8 cellular contexts compared by ENCODE assay signal in the genomic region with DNA sequence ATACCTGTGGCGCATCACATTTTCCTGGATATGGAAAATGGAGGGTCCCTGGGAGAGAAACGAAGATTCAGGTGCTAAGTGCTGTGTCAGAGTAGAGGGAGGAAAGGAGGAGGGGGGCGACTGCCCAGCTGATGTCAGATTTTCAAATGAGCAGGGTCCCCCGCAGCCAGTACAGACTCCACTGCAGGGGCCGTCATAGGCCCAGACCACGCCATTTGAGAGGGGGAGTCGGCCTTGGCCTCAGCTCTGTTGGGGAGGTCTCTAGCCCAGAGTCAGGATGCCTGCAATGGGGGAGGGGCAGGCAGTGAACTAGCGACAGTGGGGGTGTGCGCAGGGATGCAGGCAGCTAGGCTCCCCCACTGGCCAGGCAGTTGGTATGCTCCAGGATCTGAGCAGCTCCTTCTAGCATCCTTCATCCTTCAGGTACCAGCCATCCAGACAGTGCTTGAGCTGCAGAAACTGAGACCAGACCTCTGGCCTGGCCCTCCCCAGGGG. TPM values are rescaled to one million over a fixed set of nuclear protein-coding genes. Genes with fewer than 3 reads are reported as not detected.
DNase-seq lines count a peak whose midpoint lies in the region; ATAC-seq and TF ChIP-seq lines count a peak whose summit lies in the region.

A gene (minus strand): TSS at position 148 of the 495 bp plus-strand sequence. CDS start 229 bp downstream, outside the sequence.
A gene (plus strand): TSS at position 400 of the 495 bp plus-strand sequence. CDS start 620 bp downstream, outside the sequence.

- TF ChIP-seq POLR2A in gastroesophageal sphincter (IDR thresholded peaks at IDR 0.05): no peak

- DNase-seq in T-helper 1 cell (no peak), pons (ENCODE audit: low spot score) (peak; percentile 62), cortex of kidney (lab: John Stamatoyannopoulos, UW) (no peak), germinal center (ENCODE audit: low spot score) (no peak)
- DNase-seq in activated effector memory CD4-positive, alpha-beta T cell treated with anti-CD3 and anti-CD28 coated beads, Interleukin-2, amount 50 U/mL, for 16 hours: no peak

- ATAC-seq in gastroesophageal sphincter: no peak

- H3K4me3 Mint-ChIP-seq in T-helper 1 cell treated with Interleukin-12 subunit alpha and Interleukin-12 subunit beta and Interleukin-4 antibody, amounts not matched to agents 30 μg/mL and 1 μg/mL, for 36 hours: peak within 1 kb of the TSS; percentile 94

- peaks cover 21% of the 10 kb centered on the region for H3K36me3 Mint-ChIP-seq in T-helper 1 cell treated with Interleukin-12 subunit alpha and Interleukin-12 subunit beta and Interleukin-4 antibody, amounts not matched to agents 30 μg/mL and 1 μg/mL, for 36 hours (ENCODE audit: low read depth)

- peaks cover 50% of the 10 kb centered on the region for H3K4me1 Mint-ChIP-seq in T-helper 1 cell treated with Interleukin-12 subunit alpha and Interleukin-12 subunit beta and Interleukin-4 antibody, amounts not matched to agents 30 μg/mL and 1 μg/mL, for 36 hours (ENCODE audit: low read depth)

- peak within 1 kb of the TSS; percentile 34 to 95 (median 94) for H3K27ac ChIP-seq in gastroesophageal sphincter

- TF ChIP-seq CTCF in WI38 (IDR thresholded peaks at IDR 0.05; ENCODE audit: low read depth, low read length) (no peak), gastroesophageal sphincter (IDR thresholded peaks at IDR 0.05) (no peak)

- H3K27me3 ChIP-seq in gastroesophageal sphincter: no peaks in the 10 kb centered on the region

- H3K27ac Mint-ChIP-seq in T-helper 1 cell treated with Interleukin-12 subunit alpha and Interleukin-12 subunit beta and Interleukin-4 antibody, amounts not matched to agents 30 μg/mL and 1 μg/mL, for 36 hours: peak within 1 kb of the TSS; percentile 98

- no peaks in the 10 kb centered on the region for H3K9me3 ChIP-seq in gastroesophageal sphincter

- H3K9me3 Mint-ChIP-seq in T-helper 1 cell treated with Interleukin-12 subunit alpha and Interleukin-12 subunit beta and Interleukin-4 antibody, amounts not matched to agents 30 μg/mL and 1 μg/mL, for 36 hours: no peaks in the 10 kb centered on the region

- peaks cover 0 to 27% of the 10 kb centered on the region in 2 donors for H3K36me3 ChIP-seq in gastroesophageal sphincter

- WGBS in gastroesophageal sphincter (ENCODE audit: low coverage in 1 of 2), 2 donors: 100% methylated on average over 1 of the region's 9 CpGs

- H3K4me3 ChIP-seq in WI38 (ENCODE audit: low read depth, low read length): peak within 1 kb of the TSS; percentile 73
- peak within 1 kb of the TSS; percentile 27 to 68 for H3K4me3 ChIP-seq in gastroesophageal sphincter

- peaks cover 0 to 50% (median 29%) of the 10 kb centered on the region in 3 donors for H3K4me1 ChIP-seq in gastroesophageal sphincter

- no peak for TF ChIP-seq EP300 in gastroesophageal sphincter (IDR thresholded peaks at IDR 0.05)

- no peaks in the 10 kb centered on the region for H3K27me3 Mint-ChIP-seq in T-helper 1 cell treated with Interleukin-12 subunit alpha and Interleukin-12 subunit beta and Interleukin-4 antibody, amounts not matched to agents 30 μg/mL and 1 μg/mL, for 36 hours (ENCODE audit: low read depth)

RNA-seq across cellular contexts. Expression of the first gene that starts in this region (rescaled TPM):
- total RNA-seq in gastroesophageal sphincter: 10 to 100 TPM; 25.7 to 37.8 (median 29.2) TPM

RNA-seq across cellular contexts. Expression of the second gene that starts in this region (rescaled TPM):
- not detected for total RNA-seq in gastroesophageal sphincter
